ENCODE assay signal across 29 cellular contexts in the genomic region with DNA sequence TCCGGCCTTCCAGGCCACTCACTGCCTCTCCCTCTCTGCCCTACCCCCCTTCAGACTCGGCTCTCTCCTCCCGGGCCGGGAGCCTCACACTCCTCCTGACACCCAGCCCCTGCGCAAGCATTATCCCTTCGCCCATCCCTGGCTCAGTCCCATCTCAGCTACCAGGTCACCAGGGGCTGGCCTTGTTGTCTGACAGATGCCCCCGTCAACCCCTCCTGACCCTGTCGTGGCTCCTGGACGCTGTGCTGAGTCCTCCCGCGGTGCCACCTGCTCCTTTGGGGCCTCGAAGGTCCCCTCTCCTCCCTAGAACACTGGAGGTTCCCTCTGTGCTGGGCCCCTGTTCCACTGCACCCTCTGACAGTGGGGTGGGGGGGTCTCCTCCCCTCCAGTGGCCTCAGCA.
"Had no signal": no experiment of that assay in that cellular context is flagged by ENCODE, and none has a peak within 500 bp of the region (broad histone marks: within the 10 kb centered on the region; RNA-seq: fewer than 3 reads in every experiment).

No MANE protein-coding gene starts in this region.

- DNase-seq: activated CD4-positive, alpha-beta memory T cell treated with anti-CD3 and anti-CD28 coated beads for 36 hours; activated CD4-positive, alpha-beta T cell treated with anti-CD3 and anti-CD28 coated beads, Interleukin-2, amount 10 ng/mL, durations not matched to agents 24 days and 14 days; activated CD4-positive, CD25-positive, alpha-beta regulatory T cell treated with anti-CD3 and anti-CD28 coated beads, Interleukin-2, amount 50 U/mL, for 72 hours; activated CD8-positive, alpha-beta memory T cell treated with anti-CD3 and anti-CD28 coated beads, Interleukin-2, amount 50 U/mL, for 4 hours; activated gamma-delta T cell; activated naive CD4-positive, alpha-beta T cell treated with anti-CD3 and anti-CD28 coated beads, Interleukin-2, amount 10 ng/mL, durations not matched to agents 7 days and 5 days; activated naive CD8-positive, alpha-beta T cell treated with anti-CD3 and anti-CD28 coated beads, Interleukin-2, amount 10 ng/mL, durations not matched to agents 7 days and 5 days; activated T-cell treated with anti-CD3 and anti-CD28 coated beads, Interleukin-2, amount 50 U/mL, for 1 hour; cerebellar nuclear complex; cortex of kidney; effector memory CD8-positive, alpha-beta T cell; erythroblast; gastrocnemius medialis; naive B cell; retina; stimulated activated CD4-positive, alpha-beta T cell treated with anti-CD3 and anti-CD28 coated beads, Interleukin-1b, Interleukin-23, amount 100 ng/mL, for 48 hours; stimulated activated naive CD4-positive, alpha-beta T cell treated with Interleukin-2 at 50 U/mL for 16 hours; T-helper 17 cell; T1000; trophoblast cell; WERI-Rb-1 had no signal

- H3K27ac Mint-ChIP-seq: activated CD4-positive, alpha-beta memory T cell treated with anti-CD3 and anti-CD28 coated beads for 36 hours; activated CD4-positive, alpha-beta T cell treated with anti-CD3 and anti-CD28 coated beads, Interleukin-2, amount 10 ng/mL, durations not matched to agents 24 days and 14 days; activated naive CD4-positive, alpha-beta T cell treated with anti-CD3 and anti-CD28 coated beads, Interleukin-2, amount 10 ng/mL, durations not matched to agents 7 days and 5 days; activated naive CD8-positive, alpha-beta T cell treated with anti-CD3 and anti-CD28 coated beads, Interleukin-2, amount 10 ng/mL, durations not matched to agents 7 days and 5 days had no signal

- H3K27ac ChIP-seq: ascending aorta, cardiac muscle cell, gastrocnemius medialis, hepatocyte, pancreas, prostate gland, WERI-Rb-1 had no signal

- H3K27me3 Mint-ChIP-seq: brain; effector memory CD8-positive, alpha-beta T cell; T-helper 17 cell had no signal

- FAIRE-seq: pancreas had no signal

- H3K36me3 ChIP-seq: ascending aorta, gastrocnemius medialis, pancreas, prostate gland, WERI-Rb-1 had no signal

- H3K4me3 ChIP-seq: ascending aorta, cardiac muscle cell, gastrocnemius medialis, hepatocyte, lung, pancreas, prostate gland, smooth muscle cell had no signal

- H3K4me3 Mint-ChIP-seq: activated CD4-positive, alpha-beta memory T cell treated with anti-CD3 and anti-CD28 coated beads for 36 hours; activated CD4-positive, alpha-beta T cell treated with anti-CD3 and anti-CD28 coated beads, Interleukin-2, amount 10 ng/mL, durations not matched to agents 24 days and 14 days; activated naive CD4-positive, alpha-beta T cell treated with anti-CD3 and anti-CD28 coated beads, Interleukin-2, amount 10 ng/mL, durations not matched to agents 7 days and 5 days; activated naive CD8-positive, alpha-beta T cell treated with anti-CD3 and anti-CD28 coated beads, Interleukin-2, amount 10 ng/mL, durations not matched to agents 7 days and 5 days; brain had no signal

- H3K36me3 Mint-ChIP-seq: activated CD4-positive, alpha-beta memory T cell treated with anti-CD3 and anti-CD28 coated beads for 36 hours; activated naive CD4-positive, alpha-beta T cell treated with anti-CD3 and anti-CD28 coated beads, Interleukin-2, amount 10 ng/mL, durations not matched to agents 7 days and 5 days; activated naive CD8-positive, alpha-beta T cell treated with anti-CD3 and anti-CD28 coated beads, Interleukin-2, amount 10 ng/mL, durations not matched to agents 7 days and 5 days; brain had no signal

- H3K4me1 ChIP-seq: ascending aorta, gastrocnemius medialis, pancreas had no signal

- H3K4me2 ChIP-seq: hepatocyte, smooth muscle cell had no signal

- H3K9me3 Mint-ChIP-seq: activated CD4-positive, alpha-beta memory T cell treated with anti-CD3 and anti-CD28 coated beads for 36 hours; activated CD4-positive, alpha-beta T cell treated with anti-CD3 and anti-CD28 coated beads, Interleukin-2, amount 10 ng/mL, durations not matched to agents 24 days and 14 days; activated naive CD4-positive, alpha-beta T cell treated with anti-CD3 and anti-CD28 coated beads, Interleukin-2, amount 10 ng/mL, durations not matched to agents 7 days and 5 days; activated naive CD8-positive, alpha-beta T cell treated with anti-CD3 and anti-CD28 coated beads, Interleukin-2, amount 10 ng/mL, durations not matched to agents 7 days and 5 days; effector memory CD8-positive, alpha-beta T cell; naive B cell had no signal

- H3K9me3 ChIP-seq: ascending aorta, gastrocnemius medialis, pancreas, prostate gland had no signal
